21 cellular contexts compared by ENCODE assay signal in genomic region chr4:7512946-7513345, GRCh38.
"Had no signal": no experiment of that assay in that cellular context is flagged by ENCODE, and none has a peak within 500 bp of the region (broad histone marks: within the 10 kb centered on the region; RNA-seq: fewer than 3 reads in every experiment).

No MANE protein-coding gene starts in this region.

- H3K27ac Mint-ChIP-seq: IgD-negative memory B cell had no signal

- H3K4me3 Mint-ChIP-seq: IgD-negative memory B cell had no signal

- DNase-seq: KBM-7, MV-4-11, NCI-H1048, NCI-H1105, NCI-H1417, NCI-H1436 treated with DMSO at 0.1 percent for 48 hours, NCI-H1694, NCI-H187 treated with DMSO at 0.1 percent for 48 hours, NCI-H2029 treated with DMSO at 0.1 percent for 48 hours, NCI-H2107, NCI-H2171, NCI-H226, NCI-H446, NCI-H510A, NCI-H524 treated with DMSO at 0.1 percent for 48 hours, NCI-H69, NCI-H774, RPMI8226, SHP77 had no signal

- H3K36me3 Mint-ChIP-seq: IgD-negative memory B cell had no signal

- FAIRE-seq: RCC 7860 had no signal
